1 cellular context compared by ENCODE assay signal in the genomic region with DNA sequence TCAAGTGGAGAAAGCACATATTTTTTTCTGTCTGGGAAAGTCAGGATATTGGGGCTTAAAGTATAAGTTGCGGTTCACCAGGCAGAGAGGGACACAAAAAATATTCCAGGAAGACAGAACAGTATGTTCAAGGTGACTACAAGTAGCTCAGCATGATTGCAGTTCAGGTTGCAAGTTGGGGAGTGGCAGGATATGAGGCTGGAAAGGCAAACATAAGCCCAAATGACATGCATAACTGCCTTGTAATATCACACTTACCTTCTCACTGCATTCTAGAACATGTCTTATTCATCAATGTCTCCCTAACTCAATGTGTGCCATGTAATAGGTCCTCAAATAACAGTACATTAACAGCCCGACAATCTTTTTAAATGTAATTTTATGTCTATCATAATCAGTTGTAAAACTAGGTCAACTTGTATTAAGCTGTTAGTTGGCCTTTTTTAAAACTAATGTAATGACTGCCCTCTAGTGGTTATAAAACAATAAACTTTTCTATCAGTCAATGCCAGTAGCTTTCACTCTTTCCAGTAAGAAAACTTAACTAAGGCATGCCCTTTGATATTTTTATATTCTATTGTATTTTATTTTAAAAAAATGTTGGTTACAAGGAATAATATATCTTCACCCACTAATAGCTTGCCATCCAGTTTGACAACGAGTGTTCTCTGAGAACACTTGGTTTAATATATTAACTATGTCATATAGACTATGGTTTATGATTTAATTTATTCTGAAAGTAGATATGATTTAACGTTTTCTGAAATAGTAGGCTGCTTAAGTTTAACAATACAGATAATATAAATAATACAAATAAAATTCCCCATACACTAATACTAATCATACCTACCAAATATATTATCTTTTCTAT.
TF ChIP-seq lines count a peak whose summit lies in the region.

No MANE protein-coding gene starts in this region.

TF ChIP-seq in GM23338, 12 proteins besides CTCF, POLR2A, EP300 and RAD21 (continued from another document):
- TF ChIP-seq, protein P1, sequence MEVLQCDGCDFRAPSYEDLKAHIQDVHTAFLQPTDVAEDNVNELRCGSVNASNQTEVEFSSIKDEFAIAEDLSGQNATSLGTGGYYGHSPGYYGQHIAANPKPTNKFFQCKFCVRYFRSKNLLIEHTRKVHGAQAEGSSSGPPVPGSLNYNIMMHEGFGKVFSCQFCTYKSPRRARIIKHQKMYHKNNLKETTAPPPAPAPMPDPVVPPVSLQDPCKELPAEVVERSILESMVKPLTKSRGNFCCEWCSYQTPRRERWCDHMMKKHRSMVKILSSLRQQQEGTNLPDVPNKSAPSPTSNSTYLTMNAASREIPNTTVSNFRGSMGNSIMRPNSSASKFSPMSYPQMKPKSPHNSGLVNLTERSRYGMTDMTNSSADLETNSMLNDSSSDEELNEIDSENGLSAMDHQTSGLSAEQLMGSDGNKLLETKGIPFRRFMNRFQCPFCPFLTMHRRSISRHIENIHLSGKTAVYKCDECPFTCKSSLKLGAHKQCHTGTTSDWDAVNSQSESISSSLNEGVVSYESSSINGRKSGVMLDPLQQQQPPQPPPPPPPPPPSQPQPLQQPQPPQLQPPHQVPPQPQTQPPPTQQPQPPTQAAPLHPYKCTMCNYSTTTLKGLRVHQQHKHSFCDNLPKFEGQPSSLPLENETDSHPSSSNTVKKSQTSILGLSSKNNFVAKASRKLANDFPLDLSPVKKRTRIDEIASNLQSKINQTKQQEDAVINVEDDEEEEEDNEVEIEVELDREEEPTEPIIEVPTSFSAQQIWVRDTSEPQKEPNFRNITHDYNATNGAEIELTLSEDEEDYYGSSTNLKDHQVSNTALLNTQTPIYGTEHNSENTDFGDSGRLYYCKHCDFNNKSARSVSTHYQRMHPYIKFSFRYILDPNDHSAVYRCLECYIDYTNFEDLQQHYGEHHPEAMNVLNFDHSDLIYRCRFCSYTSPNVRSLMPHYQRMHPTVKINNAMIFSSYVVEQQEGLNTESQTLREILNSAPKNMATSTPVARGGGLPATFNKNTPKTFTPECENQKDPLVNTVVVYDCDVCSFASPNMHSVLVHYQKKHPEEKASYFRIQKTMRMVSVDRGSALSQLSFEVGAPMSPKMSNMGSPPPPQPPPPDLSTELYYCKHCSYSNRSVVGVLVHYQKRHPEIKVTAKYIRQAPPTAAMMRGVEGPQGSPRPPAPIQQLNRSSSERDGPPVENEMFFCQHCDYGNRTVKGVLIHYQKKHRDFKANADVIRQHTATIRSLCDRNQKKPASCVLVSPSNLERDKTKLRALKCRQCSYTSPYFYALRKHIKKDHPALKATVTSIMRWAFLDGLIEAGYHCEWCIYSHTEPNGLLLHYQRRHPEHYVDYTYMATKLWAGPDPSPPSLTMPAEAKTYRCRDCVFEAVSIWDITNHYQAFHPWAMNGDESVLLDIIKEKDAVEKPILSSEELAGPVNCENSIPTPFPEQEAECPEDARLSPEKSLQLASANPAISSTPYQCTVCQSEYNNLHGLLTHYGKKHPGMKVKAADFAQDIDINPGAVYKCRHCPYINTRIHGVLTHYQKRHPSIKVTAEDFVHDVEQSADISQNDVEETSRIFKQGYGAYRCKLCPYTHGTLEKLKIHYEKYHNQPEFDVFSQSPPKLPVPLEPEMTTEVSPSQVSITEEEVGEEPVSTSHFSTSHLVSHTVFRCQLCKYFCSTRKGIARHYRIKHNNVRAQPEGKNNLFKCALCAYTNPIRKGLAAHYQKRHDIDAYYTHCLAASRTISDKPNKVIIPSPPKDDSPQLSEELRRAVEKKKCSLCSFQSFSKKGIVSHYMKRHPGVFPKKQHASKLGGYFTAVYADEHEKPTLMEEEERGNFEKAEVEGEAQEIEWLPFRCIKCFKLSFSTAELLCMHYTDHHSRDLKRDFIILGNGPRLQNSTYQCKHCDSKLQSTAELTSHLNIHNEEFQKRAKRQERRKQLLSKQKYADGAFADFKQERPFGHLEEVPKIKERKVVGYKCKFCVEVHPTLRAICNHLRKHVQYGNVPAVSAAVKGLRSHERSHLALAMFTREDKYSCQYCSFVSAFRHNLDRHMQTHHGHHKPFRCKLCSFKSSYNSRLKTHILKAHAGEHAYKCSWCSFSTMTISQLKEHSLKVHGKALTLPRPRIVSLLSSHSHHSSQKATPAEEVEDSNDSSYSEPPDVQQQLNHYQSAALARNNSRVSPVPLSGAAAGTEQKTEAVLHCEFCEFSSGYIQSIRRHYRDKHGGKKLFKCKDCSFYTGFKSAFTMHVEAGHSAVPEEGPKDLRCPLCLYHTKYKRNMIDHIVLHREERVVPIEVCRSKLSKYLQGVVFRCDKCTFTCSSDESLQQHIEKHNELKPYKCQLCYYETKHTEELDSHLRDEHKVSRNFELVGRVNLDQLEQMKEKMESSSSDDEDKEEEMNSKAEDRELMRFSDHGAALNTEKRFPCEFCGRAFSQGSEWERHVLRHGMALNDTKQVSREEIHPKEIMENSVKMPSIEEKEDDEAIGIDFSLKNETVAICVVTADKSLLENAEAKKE (CRISPR knock-in tag; IDR thresholded peaks at IDR 0.05): no peak
- TF ChIP-seq STAT1 (IDR thresholded peaks at IDR 0.05; ENCODE audit: unreplicated experiment): no peak
- TF ChIP-seq, protein P2, sequence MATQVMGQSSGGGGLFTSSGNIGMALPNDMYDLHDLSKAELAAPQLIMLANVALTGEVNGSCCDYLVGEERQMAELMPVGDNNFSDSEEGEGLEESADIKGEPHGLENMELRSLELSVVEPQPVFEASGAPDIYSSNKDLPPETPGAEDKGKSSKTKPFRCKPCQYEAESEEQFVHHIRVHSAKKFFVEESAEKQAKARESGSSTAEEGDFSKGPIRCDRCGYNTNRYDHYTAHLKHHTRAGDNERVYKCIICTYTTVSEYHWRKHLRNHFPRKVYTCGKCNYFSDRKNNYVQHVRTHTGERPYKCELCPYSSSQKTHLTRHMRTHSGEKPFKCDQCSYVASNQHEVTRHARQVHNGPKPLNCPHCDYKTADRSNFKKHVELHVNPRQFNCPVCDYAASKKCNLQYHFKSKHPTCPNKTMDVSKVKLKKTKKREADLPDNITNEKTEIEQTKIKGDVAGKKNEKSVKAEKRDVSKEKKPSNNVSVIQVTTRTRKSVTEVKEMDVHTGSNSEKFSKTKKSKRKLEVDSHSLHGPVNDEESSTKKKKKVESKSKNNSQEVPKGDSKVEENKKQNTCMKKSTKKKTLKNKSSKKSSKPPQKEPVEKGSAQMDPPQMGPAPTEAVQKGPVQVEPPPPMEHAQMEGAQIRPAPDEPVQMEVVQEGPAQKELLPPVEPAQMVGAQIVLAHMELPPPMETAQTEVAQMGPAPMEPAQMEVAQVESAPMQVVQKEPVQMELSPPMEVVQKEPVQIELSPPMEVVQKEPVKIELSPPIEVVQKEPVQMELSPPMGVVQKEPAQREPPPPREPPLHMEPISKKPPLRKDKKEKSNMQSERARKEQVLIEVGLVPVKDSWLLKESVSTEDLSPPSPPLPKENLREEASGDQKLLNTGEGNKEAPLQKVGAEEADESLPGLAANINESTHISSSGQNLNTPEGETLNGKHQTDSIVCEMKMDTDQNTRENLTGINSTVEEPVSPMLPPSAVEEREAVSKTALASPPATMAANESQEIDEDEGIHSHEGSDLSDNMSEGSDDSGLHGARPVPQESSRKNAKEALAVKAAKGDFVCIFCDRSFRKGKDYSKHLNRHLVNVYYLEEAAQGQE (IDR thresholded peaks at IDR 0.05; ENCODE audit: unreplicated experiment): no peak
